8 cellular contexts compared by ENCODE assay signal in genomic region chr5:40798012-40798855, GRCh38. TPM values are rescaled to one million over a fixed set of nuclear protein-coding genes. Genes with fewer than 3 reads are reported as not detected.
DNase-seq lines count a peak whose midpoint lies in the region; ATAC-seq and TF ChIP-seq lines count a peak whose summit lies in the region.

Gene PRKAA1 (minus strand): TSS chr5:40798374. CDS start chr5:40798189, 185 bp downstream.

- H3K79me2 ChIP-seq in DND-41 (ENCODE audit: insufficient read depth, low read length), result peaks cover 47% of the 10 kb centered on the region
- peaks cover 43% of the 10 kb centered on the region for H3K79me2 ChIP-seq in KMS-11 (ENCODE audit: insufficient read depth, low read depth)

- H3K27me3 Mint-ChIP-seq in activated T-cell treated with anti-CD3 and anti-CD28 coated beads, Interleukin-2, amount 50 U/mL, for 24 hours, result peaks cover 3% of the 10 kb centered on the region

- H3K27ac Mint-ChIP-seq in activated T-cell treated with anti-CD3 and anti-CD28 coated beads, Interleukin-2, amount 50 U/mL, for 24 hours, result peak within 1 kb of the TSS; percentile 94

- no peaks in the 10 kb centered on the region for H3K9me3 Mint-ChIP-seq in activated T-cell treated with anti-CD3 and anti-CD28 coated beads, Interleukin-2, amount 50 U/mL, for 24 hours

- peak within 1 kb of the TSS; percentile 88 for H3K4me3 Mint-ChIP-seq in activated T-cell treated with anti-CD3 and anti-CD28 coated beads, Interleukin-2, amount 50 U/mL, for 24 hours

- H2AFZ ChIP-seq in DND-41 (ENCODE audit: low read depth, low read length), result peak within 1 kb of the TSS; percentile 100
- peak within 1 kb of the TSS; percentile 99 for H2AFZ ChIP-seq in KMS-11 (ENCODE audit: low read depth)

- H3K4me2 ChIP-seq in DND-41 (ENCODE audit: insufficient read depth, low read length) (peak within 1 kb of the TSS; percentile 97), KMS-11 (peak within 1 kb of the TSS; percentile 75)

- H3K9ac ChIP-seq in DND-41 (ENCODE audit: low read depth, low read length) (peak within 1 kb of the TSS; percentile 75), KMS-11 (peak within 1 kb of the TSS; percentile 68; the same call in 1 of the 2 replicates), muscle layer of colon (ENCODE audit: low read length) (peak within 1 kb of the TSS; percentile 93)

- 0% methylated on average over 55 to 73 of the region's 73 CpGs for WGBS in esophagus, 2 donors

- H3K9me3 ChIP-seq in DND-41 (ENCODE audit: insufficient read depth, low read length, severe bottlenecking) (no peaks in the 10 kb centered on the region), esophagus (ENCODE audit: control insufficient read depth in 2 of 2, insufficient read depth in 1 of 2, low read depth in 1 of 2, low read length in 1 of 2) (no peaks in the 10 kb centered on the region), muscle layer of colon (ENCODE audit: low read length) (no peaks in the 10 kb centered on the region)

- H3K4me1 Mint-ChIP-seq in activated T-cell treated with anti-CD3 and anti-CD28 coated beads, Interleukin-2, amount 50 U/mL, for 24 hours (ENCODE audit: low read depth), result peaks cover 47% of the 10 kb centered on the region

- peak within 1 kb of the TSS; percentile 88 for H3K27ac ChIP-seq in DND-41 (ENCODE audit: low read length)
- H3K27ac ChIP-seq in KMS-11, result peak within 1 kb of the TSS; percentile 57
- peak within 1 kb of the TSS; percentile 94 to 96 for H3K27ac ChIP-seq in esophagus (ENCODE audit: low read depth in 2 of 2, low read length in 1 of 2)
- peak within 1 kb of the TSS; percentile 93 for H3K27ac ChIP-seq in muscle layer of colon (ENCODE audit: low read depth, low read length)

- H4K20me1 ChIP-seq in DND-41 (ENCODE audit: insufficient read depth, low read length), result peaks cover 27% of the 10 kb centered on the region; the same call in 1 of the 2 replicates
- no peaks in the 10 kb centered on the region for H4K20me1 ChIP-seq in KMS-11 (ENCODE audit: insufficient read depth)

- H3K4me3 ChIP-seq in DND-41 (ENCODE audit: low read depth in 1 of 2, low read length in 2 of 2) (peak within 1 kb of the TSS; percentile 93 to 99), KMS-11 (IDR thresholded peaks at IDR 0.05; ENCODE audit: insufficient read depth, low read depth, low read length) (no peak within 1 kb of the TSS), esophagus (ENCODE audit: low read depth in 1 of 2, low read length in 2 of 2) (peak within 1 kb of the TSS; percentile 94), muscle layer of colon (ENCODE audit: low read depth in 1 of 2, low read length in 2 of 2) (peak within 1 kb of the TSS; percentile 83 to 95)

- ATAC-seq in DND-41 (ENCODE audit: insufficient read depth, low read depth) (peak; percentile 89), GM21786 (IDR thresholded peaks at IDR 0.05; ENCODE audit: unreplicated experiment) (peak; percentile 96)

- H3K36me3 Mint-ChIP-seq in activated T-cell treated with anti-CD3 and anti-CD28 coated beads, Interleukin-2, amount 50 U/mL, for 24 hours (ENCODE audit: low read depth), result peaks cover 39% of the 10 kb centered on the region

- H3K36me3 ChIP-seq in DND-41 (ENCODE audit: insufficient read depth, low read length) (peaks cover 10% of the 10 kb centered on the region; the same call in 1 of the 2 replicates), KMS-11 (ENCODE audit: insufficient read depth) (no peaks in the 10 kb centered on the region), esophagus (ENCODE audit: control insufficient read depth in 2 of 2, insufficient read depth in 2 of 2, low read length in 1 of 2) (no peaks in the 10 kb centered on the region), muscle layer of colon (ENCODE audit: insufficient read depth, low read length) (no peaks in the 10 kb centered on the region)

- H3K4me1 ChIP-seq in DND-41 (ENCODE audit: insufficient read depth, low read length) (peaks cover 38% of the 10 kb centered on the region), KMS-11 (ENCODE audit: low read depth, poor library complexity, severe bottlenecking) (peaks cover 16% of the 10 kb centered on the region), esophagus (ENCODE audit: control insufficient read depth in 2 of 2, insufficient read depth in 2 of 2, low read length in 1 of 2) (no peaks in the 10 kb centered on the region), muscle layer of colon (ENCODE audit: insufficient read depth, low read length) (peaks cover 18% of the 10 kb centered on the region)

- TF ChIP-seq CTCF in DND-41 (IDR thresholded peaks at IDR 0.05; ENCODE audit: borderline replicate concordance, extremely low read depth, low read length, poor library complexity, severe bottlenecking) (peak; percentile 74), KMS-11 (conservative IDR thresholded peaks at IDR 0.05; ENCODE audit: low read depth, low read length) (peak; percentile 52)

- H3K27me3 ChIP-seq in DND-41 (ENCODE audit: insufficient read depth, low read length, poor library complexity) (no peaks in the 10 kb centered on the region), KMS-11 (ENCODE audit: insufficient read depth, low read depth) (peaks cover 10% of the 10 kb centered on the region), esophagus (ENCODE audit: control insufficient read depth in 1 of 2, insufficient read depth in 2 of 2, low read length in 2 of 2) (no peaks in the 10 kb centered on the region), muscle layer of colon (ENCODE audit: control insufficient read depth in 1 of 2, insufficient read depth in 2 of 2, low read length in 2 of 2) (no peaks in the 10 kb centered on the region)

- DNase-seq in DND-41, result peak; percentile 90
- DNase-seq in activated T-cell treated with anti-CD3 and anti-CD28 coated beads, Interleukin-2, amount 50 U/mL, for 24 hours, result peak; percentile 91
- DNase-seq in stimulated activated CD8-positive, alpha-beta memory T cell treated with anti-CD3 and anti-CD28 coated beads, Interleukin-7, amount 100 ng/mL, for 24 hours (ENCODE audit: low read depth), result peak; percentile 69

TF ChIP-seq in PFSK-1, 5 proteins besides CTCF, POLR2A, EP300 and RAD21:
- TF ChIP-seq POLR2AphosphoS5 (IDR thresholded peaks at IDR 0.05; ENCODE audit: low read depth, low read length) (peak; percentile 77), TAF1 (IDR thresholded peaks at IDR 0.05; ENCODE audit: borderline replicate concordance, insufficient read depth, low read length) (peak; percentile 76), REST (IDR thresholded peaks at IDR 0.05; ENCODE audit: insufficient read depth in 1 of 2, low read depth in 2 of 2, low read length in 2 of 2) (no peak), SIN3A (IDR thresholded peaks at IDR 0.05; ENCODE audit: borderline replicate concordance, insufficient read depth, low read length) (peak; percentile 39; the same call in 1 of the 2 replicates), FOXP2 (optimal IDR thresholded peaks at IDR 0.05; ENCODE audit: borderline replicate concordance, extremely low read depth, extremely low read length, insufficient read depth) (peak; percentile 70)

RNA-seq across cellular contexts. Expression of gene PRKAA1, which starts in this region (rescaled TPM):
- polyA plus RNA-seq in PFSK-1 (2012; ENCODE audit: insufficient read length, low read depth), result 43.2 TPM
- polyA plus RNA-seq in esophagus, result 10 to 100 TPM; 13.6 to 15.7 TPM
